Comparison of ENCODE assay signal across 21 cellular contexts in genomic region chr2:159775006-159775405, GRCh38. TPM values are rescaled to one million over a fixed set of nuclear protein-coding genes. Genes with fewer than 3 reads are reported as not detected.
DNase-seq lines count a peak whose midpoint lies in the region; ATAC-seq, FAIRE-seq and TF ChIP-seq lines count a peak whose summit lies in the region.
"Had no signal": no experiment of that assay in that cellular context is flagged by ENCODE, and none has a peak within 500 bp of the region (broad histone marks: within the 10 kb centered on the region; RNA-seq: fewer than 3 reads in every experiment).

No MANE protein-coding gene starts in this region.

- dilution Hi-C loops in mammary epithelial cell (cut with HindIII; ENCODE audit: low sequenced_read_pairs) = no loop called here

- H3K9ac ChIP-seq in H1 (replicated peaks in 1 of 4; ENCODE audit: extremely low read depth in 1 of 4, low read depth in 3 of 4, low read length in 3 of 4) (no peak overlapping the region), mammary epithelial cell (ENCODE audit: insufficient read depth, low read length) (no peak overlapping the region)
- H3K9ac ChIP-seq: KMS-11 had no signal

- H3K4me2 ChIP-seq in H1 (ENCODE audit: insufficient read depth in 1 of 2, low read depth in 2 of 2, low read length in 2 of 2) (no peak overlapping the region), mammary epithelial cell (ENCODE audit: insufficient read depth, low read depth, low read length) (no peak overlapping the region)
- H3K4me2 ChIP-seq: KMS-11 had no signal

- no peak overlapping the region for H4K8ac ChIP-seq in H1 (ENCODE audit: extremely low read depth, insufficient read depth, low read length)

- TF ChIP-seq CTCF in cardiac muscle cell (IDR thresholded peaks at IDR 0.05; ENCODE audit: low read depth, low read length) (peak; percentile 8), RWPE2 (IDR thresholded peaks at IDR 0.05; ENCODE audit: poor library complexity, severe bottlenecking) (no peak), H1 (IDR thresholded peaks at IDR 0.05; ENCODE audit: control extremely low read depth in 1 of 3, insufficient read depth in 1 of 3, low read depth in 1 of 3, low read length in 3 of 3) (no peak), type B pancreatic cell (conservative IDR thresholded peaks at IDR 0.05) (no peak), mammary epithelial cell (conservative IDR thresholded peaks at IDR 0.05 in 1 of 2, IDR thresholded peaks at IDR 0.05 in 1 of 2; ENCODE audit: extremely low read depth in 1 of 2, insufficient read depth in 1 of 2, low read depth in 1 of 2, low read length in 2 of 2) (no peak)

- H2BK120ac ChIP-seq in H1 (replicated peaks; ENCODE audit: low read depth, low read length) = no peak overlapping the region

- H2AK5ac ChIP-seq in H1 (ENCODE audit: low read depth, low read length) = no peak overlapping the region

- no peak overlapping the region for H3K56ac ChIP-seq in H1 (replicated peaks; ENCODE audit: insufficient read length, low read depth, low read length)

- peak overlapping the region; percentile 14 for H3K27ac Mint-ChIP-seq in type B pancreatic cell
- H3K27ac Mint-ChIP-seq: activated CD4-positive, alpha-beta T cell treated with anti-CD3 and anti-CD28 coated beads, Interleukin-2, amount 10 ng/mL, durations not matched to agents 24 days and 14 days had no signal

- H4K20me1 ChIP-seq in H1 (replicated peaks in 1 of 2; ENCODE audit: control insufficient read depth in 1 of 2, insufficient read depth in 2 of 2, low read length in 2 of 2) = no peaks in the 10 kb centered on the region
- H4K20me1 ChIP-seq in mammary epithelial cell (ENCODE audit: insufficient read depth, low read length) = no peaks in the 10 kb centered on the region

- no peak overlapping the region for H2BK20ac ChIP-seq in H1 (ENCODE audit: low read length)

- no peaks in the 10 kb centered on the region for H3K4me1 Mint-ChIP-seq in type B pancreatic cell (ENCODE audit: unreplicated experiment)
- H3K4me1 Mint-ChIP-seq: activated CD4-positive, alpha-beta T cell treated with anti-CD3 and anti-CD28 coated beads, Interleukin-2, amount 10 ng/mL, durations not matched to agents 24 days and 14 days had no signal

- no TSS peak for BruUV-seq in mammary epithelial cell (replicated peaks; lab: Mats Ljungman, UMichigan)

- no peaks in the 10 kb centered on the region for H3K23me2 ChIP-seq in H1 (ENCODE audit: low read depth, low read length)

- in situ Hi-C loops in mammary epithelial cell (cut with MboI; ENCODE audit: low sequenced_read_pairs in 2 of 2) = no loop called here

- TF ChIP-seq RAD21 in H1 (IDR thresholded peaks at IDR 0.05 in 1 of 2, conservative IDR thresholded peaks at IDR 0.05 in 1 of 2; ENCODE audit: low read depth in 2 of 2, low read length in 2 of 2) = no peak

- H3K9me3 Mint-ChIP-seq in type B pancreatic cell = no peaks in the 10 kb centered on the region
- H3K9me3 Mint-ChIP-seq: activated CD4-positive, alpha-beta T cell treated with anti-CD3 and anti-CD28 coated beads, Interleukin-2, amount 10 ng/mL, durations not matched to agents 24 days and 14 days; CD8-positive, alpha-beta memory T cell had no signal

- H3K23ac ChIP-seq in H1 (ENCODE audit: insufficient read length) = no peak overlapping the region

- H2AFZ ChIP-seq in H1 (ENCODE audit: low read length) (no peak overlapping the region), mammary epithelial cell (ENCODE audit: low read depth, low read length) (no peak overlapping the region)

- no peak overlapping the region for H4K5ac ChIP-seq in H1 (ENCODE audit: insufficient read length, low read depth, low read length)

- intact Hi-C loops in cardiac septum (cut with DNase I) (no loop called here), mammary epithelial cell (cut with micrococcal nuclease) (no loop called here)

- TF ChIP-seq POLR2A in H1 (IDR thresholded peaks at IDR 0.05; ENCODE audit: control extremely low read depth in 1 of 2, low read depth in 2 of 2, low read length in 2 of 2) = no peak

- peaks cover 6% of the 10 kb centered on the region for H3K4me1 ChIP-seq in cardiac muscle cell (ENCODE audit: low read depth)
- no peaks in the 10 kb centered on the region for H3K4me1 ChIP-seq in RWPE2 (ENCODE audit: insufficient read depth, poor library complexity, severe bottlenecking)
- H3K4me1 ChIP-seq in H1 (replicated peaks in 1 of 4; ENCODE audit: control insufficient read depth in 3 of 4, insufficient read depth in 4 of 4, low read length in 3 of 4) = no peaks in the 10 kb centered on the region
- H3K4me1 ChIP-seq in mammary epithelial cell (ENCODE audit: insufficient read depth, low read length) = no peaks in the 10 kb centered on the region
- H3K4me1 ChIP-seq: SJSA1 had no signal

- no peaks in the 10 kb centered on the region for H3K9me3 ChIP-seq in cardiac muscle cell (ENCODE audit: low read depth)
- H3K9me3 ChIP-seq in RWPE2 (ENCODE audit: severe bottlenecking) = no peaks in the 10 kb centered on the region
- no peaks in the 10 kb centered on the region for H3K9me3 ChIP-seq in H1 (ENCODE audit: insufficient read depth in 2 of 2, low read depth in 1 of 2, low read length in 1 of 2)
- no peaks in the 10 kb centered on the region for H3K9me3 ChIP-seq in mammary epithelial cell (replicated peaks; ENCODE audit: insufficient read depth, low read length)
- H3K9me3 ChIP-seq: SJSA1 had no signal

- H2BK5ac ChIP-seq in H1 (ENCODE audit: low read depth, low read length) = no peak overlapping the region

- H3K4me3 ChIP-seq in cardiac muscle cell (no peak overlapping the region), RWPE2 (ENCODE audit: severe bottlenecking) (no peak overlapping the region), H1 (ENCODE audit: extremely low read depth in 1 of 4, insufficient read depth in 2 of 4, low read depth in 3 of 4, low read length in 4 of 4) (no peak overlapping the region), mammary epithelial cell (replicated peaks in 1 of 3; ENCODE audit: insufficient read depth in 1 of 3, low read depth in 2 of 3, low read length in 3 of 3) (no peak overlapping the region)
- H3K4me3 ChIP-seq: coronary artery, SJSA1 had no signal

- H3K14ac ChIP-seq in H1 (ENCODE audit: insufficient read length) = no peak overlapping the region

- 93% methylated on average over 1 of the region's 1 CpG; no CpG with 5 or more reads in 1 of the 2 experiments for WGBS in H1 (ENCODE audit: extremely low coverage in 1 of 2, insufficient coverage in 1 of 2, insufficient read length in 1 of 2, insufficient replicate concordance in 2 of 2, low coverage in 1 of 2, low lambda C conversion rate in 2 of 2, missing lambda C conversion rate in 1 of 2), 2 experiments
- WGBS in mammary epithelial cell (ENCODE audit: low coverage, missing lambda C conversion rate) = 100% methylated on average over 1 of the region's 1 CpG

- H3K27me3 Mint-ChIP-seq in type B pancreatic cell = no peaks in the 10 kb centered on the region
- H3K27me3 Mint-ChIP-seq: activated CD4-positive, alpha-beta T cell treated with anti-CD3 and anti-CD28 coated beads, Interleukin-2, amount 10 ng/mL, durations not matched to agents 24 days and 14 days; CD8-positive, alpha-beta memory T cell had no signal

- POLR2A ChIA-PET in H1 (lab: Charles Lee; ENCODE audit: partially characterized antibody) = interaction anchor here (0.7 to 2.4 kb wide), 7 partner anchors 8 to 30 kb away, joined by 3 to 11 read pairs (median 5); no protein-coding TSS in a partner anchor

- CTCF ChIA-PET in H1 (lab: Charles Lee; ENCODE audit: partially characterized antibody) = interaction anchor here (0.9 to 1.8 kb wide), 3 partner anchors 22 to 197 kb away, joined by 3 to 4 read pairs (median 3); no protein-coding TSS in a partner anchor
- CTCF ChIA-PET in mammary epithelial cell (lab: Charles Lee; ENCODE audit: low non-redundant PET) = no interaction called here

- FAIRE-seq in H1 (lab: Jason Lieb, UNC) = no peak
- FAIRE-seq: astrocyte, kidney had no signal

- H3K4me3 Mint-ChIP-seq in type B pancreatic cell = no peak overlapping the region
- H3K4me3 Mint-ChIP-seq: activated CD4-positive, alpha-beta T cell treated with anti-CD3 and anti-CD28 coated beads, Interleukin-2, amount 10 ng/mL, durations not matched to agents 24 days and 14 days; CD8-positive, alpha-beta memory T cell had no signal

- H4K91ac ChIP-seq in H1 (replicated peaks; ENCODE audit: insufficient read length, low read length) = no peak overlapping the region

- no peak overlapping the region for H2BK12ac ChIP-seq in H1 (ENCODE audit: low read depth, low read length)

- DNase-seq in cardiac muscle cell (ENCODE audit: low read depth in 1 of 2, low spot score in 1 of 2) = peak in 1 of 2 donors; percentile 54
- no peak for DNase-seq in cardiac septum (ENCODE audit: low spot score)
- DNase-seq in RWPE2 (ENCODE audit: low spot score) = no peak
- no peak for DNase-seq in H1 (ENCODE audit: low read depth in 1 of 2, low spot score in 2 of 2)
- no peak for DNase-seq in type B pancreatic cell (ENCODE audit: extremely low spot score, unreplicated experiment)
- DNase-seq in stimulated activated CD4-positive, alpha-beta T cell treated with anti-CD3 and anti-CD28 coated beads, Interleukin-15, amount 100 ng/mL, for 24 hours = no peak
- DNase-seq in mammary epithelial cell = no peak
- DNase-seq: activated CD4-positive, alpha-beta T cell treated with anti-CD3 and anti-CD28 coated beads, Interleukin-2, amount 10 ng/mL, durations not matched to agents 24 days and 14 days; activated gamma-delta T cell treated with Interleukin-2 at 50 U/mL for 16 hours; CD8-positive, alpha-beta memory T cell; foreskin fibroblast; hypothalamus; kidney; NCI-H1092; NCI-H2081 treated with DMSO at 0.1 percent for 48 hours had no signal

- no peaks in the 10 kb centered on the region for H3K36me3 ChIP-seq in cardiac muscle cell
- H3K36me3 ChIP-seq in RWPE2 (ENCODE audit: low read depth) = peaks cover 12% of the 10 kb centered on the region
- no peaks in the 10 kb centered on the region; a peak in 1 of 8 replicates for H3K36me3 ChIP-seq in H1 (ENCODE audit: control insufficient read depth in 2 of 4, insufficient read depth in 4 of 4, low read length in 3 of 4)
- H3K36me3 ChIP-seq in mammary epithelial cell (ENCODE audit: insufficient read depth, low read length) = peaks cover 11% of the 10 kb centered on the region

- no peaks in the 10 kb centered on the region for H3K79me1 ChIP-seq in H1 (ENCODE audit: low read depth, low read length)

- no peak overlapping the region for H2BK15ac ChIP-seq in H1 (ENCODE audit: low read length)

- no peak overlapping the region for H3K18ac ChIP-seq in H1 (ENCODE audit: extremely low read depth, low read length)

- ATAC-seq in RWPE2 (ENCODE audit: low read depth) = peak; percentile 47; the same call in 1 of the 3 replicates
- ATAC-seq in HG02973 (IDR thresholded peaks at IDR 0.05; ENCODE audit: unreplicated experiment) = no peak
- ATAC-seq: HCT116 had no signal

- no peak for TF ChIP-seq EP300 in H1 (IDR thresholded peaks at IDR 0.05; ENCODE audit: borderline replicate concordance in 1 of 2, low read depth in 2 of 2, low read length in 2 of 2)

- H3K27ac ChIP-seq in cardiac muscle cell (peak overlapping the region; percentile 79), RWPE2 (ENCODE audit: poor library complexity, severe bottlenecking) (no peak overlapping the region), H1 (ENCODE audit: low read depth, low read length) (0 out of 2 replicates have a peak overlapping the region, but pooled peaks have one; percentile 6), mammary epithelial cell (ENCODE audit: insufficient read depth, low read depth, low read length) (no peak overlapping the region)
- H3K27ac ChIP-seq: coronary artery, KMS-11, SJSA1 had no signal

- H3K4ac ChIP-seq in H1 (replicated peaks; ENCODE audit: insufficient read length, low read depth, low read length) = no peak overlapping the region

- H3K36me3 Mint-ChIP-seq in type B pancreatic cell = peaks cover 11% of the 10 kb centered on the region

- H3K79me2 ChIP-seq in H1 (ENCODE audit: control insufficient read depth in 1 of 2, insufficient read depth in 2 of 2, low read length in 2 of 2) = no peaks in the 10 kb centered on the region
- H3K79me2 ChIP-seq in mammary epithelial cell (ENCODE audit: insufficient read depth, low read length) = no peaks in the 10 kb centered on the region

- H3K27me3 ChIP-seq in cardiac muscle cell (no peaks in the 10 kb centered on the region), RWPE2 (ENCODE audit: insufficient read depth, poor library complexity, severe bottlenecking) (no peaks in the 10 kb centered on the region), H1 (replicated peaks in 1 of 4; ENCODE audit: control insufficient read depth in 3 of 4, extremely low read depth in 1 of 4, insufficient read depth in 3 of 4, low read length in 3 of 4) (peaks cover 0 to 1% (median 0%) of the 10 kb centered on the region in 4 experiments; a peak in 1 of 7 replicates), mammary epithelial cell (ENCODE audit: insufficient read depth, low read length) (no peaks in the 10 kb centered on the region)
- H3K27me3 ChIP-seq: SJSA1 had no signal

RNA-seq across cellular contexts. Expression of gene CD302, which starts 23.0 kb away (rescaled TPM):
- 0.07 and 0.42 TPM in 2 replicates for total RNA-seq in cardiac muscle cell
- 0.65 and 1.3 TPM in 2 replicates for polyA plus RNA-seq in cardiac muscle cell
- 10.8 TPM for total RNA-seq in cardiac septum
- total RNA-seq in H1 (2021; fragmentation: NEBNext Ultra II Directional; extraction: Animal tissue kit (Norgen Biotek cat#: 25700)) = 0.61 and 0.76 TPM in 2 replicates
- 0.42 and 0.79 TPM in 2 replicates for polyA plus RNA-seq in H1 (2011; rRNA removed)
- polyA plus RNA-seq in H1 (2011; cell fraction: cytosol; rRNA removed) = 0.57 TPM
- 0.64 TPM for polyA plus RNA-seq in H1 (2011; cell fraction: nucleus; rRNA removed)
- 0.28 to 0.55 TPM (median 0.38 TPM) in 4 replicates for polyA plus RNA-seq in H1 (2012, experiment 1 of 2)
- polyA plus RNA-seq in H1 (2012, experiment 2 of 2) = 0.05 TPM
- 3.4 TPM for polyA plus RNA-seq in H1 (2013, experiment 1 of 2)
- 3.5 TPM for polyA plus RNA-seq in H1 (2013, experiment 2 of 2)
- polyA minus RNA-seq in H1 (2011; rRNA and poly(A)+ RNA removed) = 0.19 and 0.49 TPM in 2 replicates
- not detected for polyA minus RNA-seq in H1 (2011; cell fraction: cytosol; rRNA and poly(A)+ RNA removed)
- 1.4 TPM for polyA minus RNA-seq in H1 (2011; cell fraction: nucleus; rRNA and poly(A)+ RNA removed)
- total RNA-seq in type B pancreatic cell (ENCODE audit: low replicate concordance) = 4.2 and 4.7 TPM in 2 replicates
- 1 to 10 TPM; 1.6 to 3.0 TPM for total RNA-seq in mammary epithelial cell
- 1.6 TPM for polyA plus RNA-seq in mammary epithelial cell
- not detected for polyA minus RNA-seq in mammary epithelial cell

Comparison
In these comparisons a context has a peak if more than half of its experiments do, and no peak if none do; other contexts are left out.
1. H3K27ac ChIP-seq: peak in cardiac muscle cell (single experiment) and H1 (single experiment); none in RWPE2 (single experiment) and mammary epithelial cell (single experiment).